13 cellular contexts compared by ENCODE assay signal in the genomic region with DNA sequence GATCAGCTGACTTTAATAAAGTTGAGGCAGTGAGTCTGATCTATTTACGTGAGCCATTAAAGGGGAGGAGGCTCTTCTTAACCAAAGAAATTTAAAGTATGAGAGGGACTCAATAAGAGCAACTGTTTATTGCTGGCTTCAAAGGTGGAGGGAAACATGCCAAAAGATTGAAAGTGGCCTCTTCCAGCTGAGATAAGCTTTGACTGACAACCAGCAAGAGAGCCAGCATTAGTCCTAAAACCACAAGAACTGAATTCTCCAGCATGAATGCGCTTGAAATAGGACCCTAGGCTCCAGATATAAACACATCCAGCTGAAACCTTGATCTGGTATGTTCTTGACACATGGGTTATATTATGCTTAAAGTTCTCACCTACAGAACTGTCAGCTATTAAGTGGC.
A peak's percentile ranks its signal among the peaks of the same experiment; 100 is the strongest.
DNase-seq lines count a peak whose midpoint lies in the region.
"Had no signal": no experiment of that assay in that cellular context is flagged by ENCODE, and none has a peak within 500 bp of the region (broad histone marks: within the 10 kb centered on the region; RNA-seq: fewer than 3 reads in every experiment).

No MANE protein-coding gene starts in this region.

- DNase-seq in A172 (ENCODE audit: low spot score): peak; percentile 84
- DNase-seq in HT-29 (ENCODE audit: low spot score): peak; percentile 54
- DNase-seq in amniotic stem cell (lab: John Stamatoyannopoulos, UW): peak; percentile 13
- peak; percentile 79 for DNase-seq in islet precursor cell
- no peak for DNase-seq in NCI-H1417 treated with DMSO at 0.1 percent for 48 hours (lab: John Stamatoyannopoulos, UW)
- no peak for DNase-seq in RPMI8226
- no peak for DNase-seq in NCI-H187 treated with DMSO at 0.1 percent for 48 hours (lab: John Stamatoyannopoulos, UW)
- no peak for DNase-seq in activated CD4-positive, alpha-beta T cell treated with anti-CD3 and anti-CD28 coated beads for 48 hours
- DNase-seq: activated T-cell treated with anti-CD3 and anti-CD28 coated beads for 4 hours; GF-D8; naive thymus-derived CD8-positive, alpha-beta T cell; NCI-H748 treated with DMSO at 0.1 percent for 48 hours; T-helper 2 cell had no signal

Comparison
In these comparisons a context has a peak if more than half of its experiments do, and no peak if none do; other contexts are left out.
1. DNase-seq: peak in A172 (single experiment), HT-29 (single experiment), amniotic stem cell (single experiment) and islet precursor cell (single experiment); none in NCI-H1417 treated with DMSO at 0.1 percent for 48 hours (single experiment), RPMI8226 (single experiment), NCI-H187 treated with DMSO at 0.1 percent for 48 hours (single experiment) and activated CD4-positive, alpha-beta T cell treated with anti-CD3 and anti-CD28 coated beads for 48 hours (single experiment).